ENCODE assay signal across 22 cellular contexts in the genomic region with DNA sequence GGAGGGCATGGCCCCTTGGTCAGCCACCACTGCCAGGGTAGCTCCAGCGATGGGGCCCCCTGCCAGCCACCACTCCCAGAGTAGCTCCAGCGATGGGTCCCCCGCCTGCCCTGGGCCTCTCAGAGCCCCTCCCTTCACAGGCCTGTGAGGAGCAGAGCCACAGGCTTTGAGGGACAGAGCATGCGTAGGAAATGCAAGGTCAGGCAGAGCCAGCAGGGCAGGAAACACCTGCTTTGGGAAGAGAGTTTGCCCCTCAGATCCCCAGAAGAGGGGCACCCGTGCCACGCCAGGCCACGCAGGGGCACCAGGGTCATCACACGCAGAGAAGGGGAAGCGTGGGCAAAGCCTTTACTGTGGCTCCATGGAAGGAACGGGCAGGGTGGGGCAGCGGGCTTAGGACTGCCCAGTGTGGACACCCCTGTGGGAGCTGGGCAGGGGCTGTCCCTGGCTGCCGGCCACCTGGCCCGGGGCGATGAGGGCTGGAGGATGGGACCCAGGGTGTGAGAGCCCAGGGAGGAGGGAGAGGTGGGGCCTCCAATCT.
"Had no signal": no experiment of that assay in that cellular context is flagged by ENCODE, and none has a peak within 500 bp of the region (broad histone marks: within the 10 kb centered on the region; RNA-seq: fewer than 3 reads in every experiment).

No MANE protein-coding gene starts in this region.

- H3K4me1 Mint-ChIP-seq: activated B cell treated with CpG ODN at 0.5 μM for 24 hours; activated naive CD8-positive, alpha-beta T cell treated with anti-CD3 and anti-CD28 coated beads for 36 hours; central memory CD8-positive, alpha-beta T cell; immature natural killer cell; stimulated activated naive B cell treated with anti-CD40 and anti-IgM and Interleukin-4, amounts not matched to agents 10 μg/mL and 1 μg/mL and 100 μg/mL, for 72 hours had no signal

- FAIRE-seq: TTC549 had no signal

- DNase-seq: activated B cell treated with CpG ODN at 0.5 μM for 24 hours; activated CD4-positive, alpha-beta T cell treated with anti-CD3 and anti-CD28 coated beads for 48 hours; activated CD8-positive, alpha-beta T cell treated with anti-CD3 and anti-CD28 coated beads for 36 hours; activated naive CD8-positive, alpha-beta T cell treated with anti-CD3 and anti-CD28 coated beads for 36 hours; activated T-cell treated with anti-CD3 and anti-CD28 coated beads, Interleukin-2, amount 50 U/mL, for 48 hours; amygdala; body of pancreas; effector memory CD8-positive, alpha-beta T cell; gastrocnemius medialis; immature natural killer cell; left cardiac atrium; mammary epithelial cell; mucosa of descending colon; naive thymus-derived CD4-positive, alpha-beta T cell; retina; stimulated activated CD4-positive, alpha-beta T cell treated with anti-CD3 and anti-CD28 coated beads, Interleukin-2, amount 100 ng/mL, for 48 hours; stimulated activated naive B cell treated with anti-CD40 and anti-IgM and Interleukin-4, amounts not matched to agents 10 μg/mL and 1 μg/mL and 100 μg/mL, for 72 hours had no signal

- H3K27me3 ChIP-seq: body of pancreas, vagina had no signal

- H3K4me3 Mint-ChIP-seq: activated B cell treated with CpG ODN at 0.5 μM for 24 hours; activated CD8-positive, alpha-beta T cell treated with anti-CD3 and anti-CD28 coated beads for 36 hours; activated naive CD8-positive, alpha-beta T cell treated with anti-CD3 and anti-CD28 coated beads for 36 hours; central memory CD8-positive, alpha-beta T cell; effector memory CD8-positive, alpha-beta T cell; immature natural killer cell; naive thymus-derived CD4-positive, alpha-beta T cell; stimulated activated naive B cell treated with anti-CD40 and anti-IgM and Interleukin-4, amounts not matched to agents 10 μg/mL and 1 μg/mL and 100 μg/mL, for 72 hours had no signal

- H3K4me1 ChIP-seq: body of pancreas, gastrocnemius medialis, heart left ventricle, tibial artery, vagina had no signal

- H3K27ac ChIP-seq: body of pancreas, gastrocnemius medialis, heart left ventricle, tibial artery, vagina had no signal

- ATAC-seq: activated CD8-positive, alpha-beta T cell treated with anti-CD3 and anti-CD28 coated beads for 36 hours; body of pancreas; effector memory CD8-positive, alpha-beta T cell; gastrocnemius medialis; left cardiac atrium; mucosa of descending colon; naive thymus-derived CD4-positive, alpha-beta T cell; stimulated activated naive B cell treated with anti-CD40 and anti-IgM and Interleukin-4, amounts not matched to agents 10 μg/mL and 1 μg/mL and 100 μg/mL, for 72 hours had no signal

- H3K36me3 ChIP-seq: gastrocnemius medialis, heart left ventricle, tibial artery, vagina had no signal

- H3K27ac Mint-ChIP-seq: activated B cell treated with CpG ODN at 0.5 μM for 24 hours; activated CD8-positive, alpha-beta T cell treated with anti-CD3 and anti-CD28 coated beads for 36 hours; activated naive CD8-positive, alpha-beta T cell treated with anti-CD3 and anti-CD28 coated beads for 36 hours; naive thymus-derived CD4-positive, alpha-beta T cell; stimulated activated naive B cell treated with anti-CD40 and anti-IgM and Interleukin-4, amounts not matched to agents 10 μg/mL and 1 μg/mL and 100 μg/mL, for 72 hours had no signal

- H3K9me3 ChIP-seq: body of pancreas, gastrocnemius medialis, heart left ventricle, mucosa of descending colon, tibial artery, vagina had no signal

- H3K9me3 Mint-ChIP-seq: activated B cell treated with CpG ODN at 0.5 μM for 24 hours; activated CD8-positive, alpha-beta T cell treated with anti-CD3 and anti-CD28 coated beads for 36 hours; activated naive CD8-positive, alpha-beta T cell treated with anti-CD3 and anti-CD28 coated beads for 36 hours; central memory CD8-positive, alpha-beta T cell; effector memory CD8-positive, alpha-beta T cell; immature natural killer cell; stimulated activated naive B cell treated with anti-CD40 and anti-IgM and Interleukin-4, amounts not matched to agents 10 μg/mL and 1 μg/mL and 100 μg/mL, for 72 hours had no signal

- H3K4me3 ChIP-seq: body of pancreas, gastrocnemius medialis, heart left ventricle, mucosa of descending colon, tibial artery, vagina had no signal

- H3K36me3 Mint-ChIP-seq: activated naive CD8-positive, alpha-beta T cell treated with anti-CD3 and anti-CD28 coated beads for 36 hours; immature natural killer cell; naive thymus-derived CD4-positive, alpha-beta T cell; stimulated activated naive B cell treated with anti-CD40 and anti-IgM and Interleukin-4, amounts not matched to agents 10 μg/mL and 1 μg/mL and 100 μg/mL, for 72 hours had no signal
